In the genomic region with DNA sequence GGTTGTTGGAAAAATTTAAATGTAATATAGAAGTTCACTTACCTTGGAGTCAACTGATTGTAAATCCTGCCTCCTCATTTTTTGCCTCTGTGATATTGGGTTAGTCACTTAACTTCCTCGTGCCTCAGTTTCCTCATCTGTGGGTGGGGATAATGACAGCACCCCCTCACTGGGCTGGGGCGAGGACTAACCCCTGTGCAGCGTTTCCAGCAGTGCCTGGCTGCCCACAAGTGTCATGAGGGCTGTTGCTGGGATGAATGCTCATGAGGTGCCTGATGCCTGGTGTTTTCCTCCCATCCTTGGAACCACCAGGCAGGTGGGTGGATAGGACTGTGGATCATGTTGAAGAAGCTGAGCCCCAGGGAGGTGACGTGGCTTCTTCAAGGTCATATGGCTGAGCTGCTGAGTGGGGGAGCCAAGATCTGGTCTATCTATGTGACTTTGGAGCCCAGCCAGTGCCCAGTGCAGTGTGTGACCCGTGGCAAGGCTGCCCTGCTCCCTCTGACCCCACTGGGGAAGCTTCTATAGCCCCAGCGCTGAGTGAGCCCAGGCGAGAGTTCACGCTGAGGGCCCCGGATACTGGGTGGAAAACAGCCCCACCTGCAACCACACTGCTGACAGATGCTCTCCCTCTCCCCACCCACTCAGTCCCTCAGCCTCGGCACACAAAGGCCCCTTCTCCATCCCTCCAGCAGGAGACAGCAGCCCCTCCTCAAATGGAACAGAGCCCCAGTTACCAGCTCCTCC, we compare ENCODE assay signal across 15 cellular contexts.
DNase-seq lines count a peak whose midpoint lies in the region; ATAC-seq and TF ChIP-seq lines count a peak whose summit lies in the region.
"Had no signal": no experiment of that assay in that cellular context is flagged by ENCODE, and none has a peak within 500 bp of the region (broad histone marks: within the 10 kb centered on the region; RNA-seq: fewer than 3 reads in every experiment).

No MANE protein-coding gene starts in this region.

- no peak overlapping the region for H3K9ac ChIP-seq in colonic mucosa (ENCODE audit: low read depth in 2 of 2, low read length in 2 of 2)

- intact Hi-C loops in colonic mucosa (cut with DNase I) (no loop called here), esophagus squamous epithelium (cut with DNase I) (no loop called here)

- H3K36me3 ChIP-seq in colonic mucosa = no peaks in the 10 kb centered on the region
- H3K36me3 ChIP-seq in esophagus squamous epithelium = no peaks in the 10 kb centered on the region
- H3K36me3 ChIP-seq: ovary had no signal

- peak; percentile 51 for DNase-seq in NCI-H2196 (lab: John Stamatoyannopoulos, UW; ENCODE audit: unreplicated experiment)
- DNase-seq in NCI-H2196 treated with DMSO at 0.1 percent for 48 hours (lab: John Stamatoyannopoulos, UW; ENCODE audit: unreplicated experiment) = no peak
- DNase-seq in NCI-H2029 treated with DMSO at 0.1 percent for 48 hours (lab: John Stamatoyannopoulos, UW) = peak; percentile 62
- DNase-seq in colonic mucosa = peak; percentile 2
- peak; percentile 56 for DNase-seq in retina
- no peak for DNase-seq in esophagus squamous epithelium (lab: John Stamatoyannopoulos, UW)
- DNase-seq: activated CD8-positive, alpha-beta T cell treated with anti-CD3 and anti-CD28 coated beads for 36 hours; KG1; NCI-H446; ovary; stimulated activated naive B cell treated with anti-CD40 and anti-IgM and Interleukin-4, amounts not matched to agents 10 μg/mL and 1 μg/mL and 100 μg/mL, for 72 hours; trophoblast cell had no signal

- H3K27ac ChIP-seq in colonic mucosa (no peak overlapping the region), esophagus squamous epithelium (no peak overlapping the region)
- H3K27ac ChIP-seq: ovary had no signal

- H3K9me3 ChIP-seq in colonic mucosa (no peaks in the 10 kb centered on the region), esophagus squamous epithelium (no peaks in the 10 kb centered on the region)
- H3K9me3 ChIP-seq: ovary had no signal

- H3K4me3 ChIP-seq in colonic mucosa = no peak overlapping the region
- H3K4me3 ChIP-seq in esophagus squamous epithelium = no peak overlapping the region
- H3K4me3 ChIP-seq: ovary had no signal

- TF ChIP-seq CTCF in colonic mucosa (IDR thresholded peaks at IDR 0.05) (no peak), esophagus squamous epithelium (IDR thresholded peaks at IDR 0.05) (no peak)

- no peak for ATAC-seq in GM18867 (IDR thresholded peaks at IDR 0.05; ENCODE audit: unreplicated experiment)
- ATAC-seq in HG03571 (IDR thresholded peaks at IDR 0.05; ENCODE audit: unreplicated experiment) = no peak
- ATAC-seq: activated CD8-positive, alpha-beta T cell treated with anti-CD3 and anti-CD28 coated beads for 36 hours; activated T-helper 17 cell treated with anti-CD3 and anti-CD28 coated beads, Interleukin-2, amount 50 U/mL, for 72 hours; stimulated activated naive B cell treated with anti-CD40 and anti-IgM and Interleukin-4, amounts not matched to agents 10 μg/mL and 1 μg/mL and 100 μg/mL, for 72 hours had no signal

- TF ChIP-seq POLR2A in esophagus squamous epithelium (IDR thresholded peaks at IDR 0.05) = no peak

- no peaks in the 10 kb centered on the region for H3K4me1 ChIP-seq in colonic mucosa
- no peaks in the 10 kb centered on the region for H3K4me1 ChIP-seq in esophagus squamous epithelium

- H3K27me3 ChIP-seq in colonic mucosa = no peaks in the 10 kb centered on the region
- H3K27me3 ChIP-seq in esophagus squamous epithelium = peaks cover 0 to 47% (median 0%) of the 10 kb centered on the region in 4 donors
- H3K27me3 ChIP-seq: ovary had no signal

- 38 to 45% methylated on average over 4 to 8 of the region's 10 CpGs for WGBS in esophagus squamous epithelium, 2 donors

Comparison
In these comparisons a context has a peak if more than half of its experiments do, and no peak if none do; other contexts are left out.
1. DNase-seq: peak in NCI-H2196 (single experiment), NCI-H2029 treated with DMSO at 0.1 percent for 48 hours (single experiment), colonic mucosa (single experiment) and retina (single experiment); none in NCI-H2196 treated with DMSO at 0.1 percent for 48 hours (single experiment) and esophagus squamous epithelium (single experiment).